In the genomic region with DNA sequence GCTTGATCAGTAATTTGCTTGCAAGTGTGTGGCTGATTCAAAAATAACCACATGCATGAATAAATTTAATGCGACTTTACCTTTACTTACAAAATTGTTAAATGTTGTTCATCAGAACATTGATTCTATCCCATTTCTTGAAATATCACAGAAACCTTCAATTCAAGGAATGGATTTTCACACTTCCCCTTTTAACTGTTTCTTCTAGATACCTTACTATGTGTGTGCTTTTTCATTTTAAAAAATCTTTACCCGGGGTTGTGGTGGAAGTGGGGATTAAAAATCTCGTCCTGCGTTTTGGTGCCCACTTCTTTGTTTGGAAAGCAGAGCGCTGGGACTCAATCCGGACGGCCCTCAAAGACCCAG, we compare ENCODE assay signal across 9 cellular contexts. TPM values are rescaled to one million over a fixed set of nuclear protein-coding genes. Genes with fewer than 3 reads are reported as not detected.
DNase-seq lines count a peak whose midpoint lies in the region; ATAC-seq and TF ChIP-seq lines count a peak whose summit lies in the region.
"Had no signal": no experiment of that assay in that cellular context is flagged by ENCODE, and none has a peak within 500 bp of the region (broad histone marks: within the 10 kb centered on the region; RNA-seq: fewer than 3 reads in every experiment).

No MANE protein-coding gene starts in this region.

- no peaks in the 10 kb centered on the region for H3K36me3 ChIP-seq in parathyroid adenoma (ENCODE audit: control insufficient read depth, insufficient read depth, low read length)

- DNase-seq in GM12864 (ENCODE audit: low read depth): no peak
- no peak for DNase-seq in epithelial cell of proximal tubule (ENCODE audit: low read depth)
- no peak for DNase-seq in stimulated activated CD8-positive, alpha-beta memory T cell treated with anti-CD3 and anti-CD28 coated beads, Interleukin-4, amount 100 ng/mL, for 48 hours
- no peak for DNase-seq in NCI-H2227 (lab: John Stamatoyannopoulos, UW; ENCODE audit: unreplicated experiment)
- DNase-seq in NCI-H1694 (lab: John Stamatoyannopoulos, UW): no peak
- DNase-seq in SHP77 treated with DMSO at 0.1 percent for 48 hours (lab: John Stamatoyannopoulos, UW): no peak

- H3K4me2 ChIP-seq in parathyroid adenoma (ENCODE audit: low read length): no peak overlapping the region
- H3K4me2 ChIP-seq: KMS-11 had no signal

- H3K27me3 ChIP-seq in parathyroid adenoma (ENCODE audit: control insufficient read depth, insufficient read depth, low read length): peaks cover 4% of the 10 kb centered on the region

- no peaks in the 10 kb centered on the region for H3K9me3 ChIP-seq in parathyroid adenoma (ENCODE audit: control insufficient read depth, low read length)

- H3K4me3 ChIP-seq in GM12864 (ENCODE audit: low read depth, low read length) (peak overlapping the region; percentile 65), epithelial cell of proximal tubule (ENCODE audit: low read depth, low read length) (peak overlapping the region; percentile 58), parathyroid adenoma (ENCODE audit: low read depth, low read length) (peak overlapping the region; percentile 0)

- H2AFZ ChIP-seq in parathyroid adenoma: no peak overlapping the region

- no peaks in the 10 kb centered on the region for H3K79me2 ChIP-seq in parathyroid adenoma

- no peak overlapping the region for H3K9ac ChIP-seq in parathyroid adenoma
- H3K9ac ChIP-seq: KMS-11 had no signal

- H3K27ac ChIP-seq in parathyroid adenoma: peak overlapping the region; percentile 3
- H3K27ac ChIP-seq: KMS-11 had no signal

- no peaks in the 10 kb centered on the region for H3K4me1 ChIP-seq in parathyroid adenoma

- ATAC-seq in HG03521 (IDR thresholded peaks at IDR 0.05; ENCODE audit: unreplicated experiment): peak; percentile 1

- TF ChIP-seq CTCF in GM12864 (IDR thresholded peaks at IDR 0.05; ENCODE audit: low read depth, low read length, missing control alignments) (no peak), epithelial cell of proximal tubule (conservative IDR thresholded peaks at IDR 0.05; ENCODE audit: low read depth, low read length) (no peak), parathyroid adenoma (IDR thresholded peaks at IDR 0.05) (no peak)

RNA-seq across cellular contexts. Expression of a gene that starts 5.8 kb away (rescaled TPM):
- 1.6 and 6.3 TPM in 2 replicates for total RNA-seq in epithelial cell of proximal tubule

Comparison
In these comparisons a context has a peak if more than half of its experiments do, and no peak if none do; other contexts are left out.
1. H3K4me3 ChIP-seq: peak in every context shown above with its lines; median percentile 65 in GM12864; 58 in epithelial cell of proximal tubule; 0 in parathyroid adenoma.